In the genomic region with DNA sequence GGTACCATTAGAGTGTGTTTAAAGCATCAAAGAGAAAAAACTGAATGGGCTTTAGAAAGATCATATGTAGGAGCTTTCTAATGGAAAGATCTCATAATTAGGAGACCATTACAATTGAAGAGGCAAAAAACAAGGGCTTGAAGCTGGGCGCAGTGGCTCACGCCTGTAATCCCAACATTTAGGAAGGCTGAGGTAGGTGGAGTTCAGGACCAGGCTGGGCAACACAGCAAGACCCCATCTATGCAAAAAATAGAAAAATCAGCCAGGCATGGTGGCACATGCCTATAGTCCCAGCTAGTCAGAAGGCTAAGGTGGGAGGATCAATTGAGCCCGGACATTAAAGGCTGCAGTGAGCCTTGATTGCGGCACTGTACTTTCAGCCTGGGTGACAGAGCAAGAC, we compare ENCODE assay signal across 31 cellular contexts. TPM values are rescaled to one million over a fixed set of nuclear protein-coding genes. Genes with fewer than 3 reads are reported as not detected.
"Had no signal": no experiment of that assay in that cellular context is flagged by ENCODE, and none has a peak within 500 bp of the region (broad histone marks: within the 10 kb centered on the region; RNA-seq: fewer than 3 reads in every experiment).

No MANE protein-coding gene starts in this region.

- H3K9me3 Mint-ChIP-seq: activated CD4-positive, alpha-beta memory T cell treated with anti-CD3 and anti-CD28 coated beads for 36 hours; activated naive CD4-positive, alpha-beta T cell treated with anti-CD3 and anti-CD28 coated beads, Interleukin-2, amount 10 ng/mL, durations not matched to agents 7 days and 5 days; activated T-cell treated with anti-CD3 and anti-CD28 coated beads, Interleukin-2, amount 50 U/mL, for 24 hours; activated T-cell treated with anti-CD3 and anti-CD28 coated beads, Interleukin-2, amount 50 U/mL, for 72 hours; central memory CD8-positive, alpha-beta T cell; dendritic cell treated with granulocyte-macrophage colony-stimulating factor and Interleukin-4, amounts not matched to agents 40 ng/mL and 50 ng/mL, for 4 days; endodermal cell; T-helper 2 cell treated with Interferon-gamma antibody and Interleukin-4, amounts not matched to agents 5 μg/mL and 100 μg/mL, for 36 hours had no signal

- H3K4me3 ChIP-seq: ascending aorta, coronary artery, dorsolateral prefrontal cortex had no signal

- H3K27ac Mint-ChIP-seq: activated CD4-positive, alpha-beta memory T cell treated with anti-CD3 and anti-CD28 coated beads for 36 hours; activated CD4-positive, alpha-beta T cell treated with anti-CD3 and anti-CD28 coated beads for 36 hours; activated CD4-positive, alpha-beta T cell treated with anti-CD3 and anti-CD28 coated beads, Interleukin-2, amount 10 ng/mL, durations not matched to agents 24 days and 14 days; activated CD8-positive, alpha-beta memory T cell treated with anti-CD3 and anti-CD28 coated beads, Interleukin-2, amount 10 ng/mL, durations not matched to agents 7 days and 5 days; activated CD8-positive, alpha-beta T cell treated with anti-CD3 and anti-CD28 coated beads, Interleukin-2, amount 10 ng/mL, durations not matched to agents 7 days and 5 days; activated naive CD4-positive, alpha-beta T cell treated with anti-CD3 and anti-CD28 coated beads, Interleukin-2, amount 10 ng/mL, durations not matched to agents 7 days and 5 days; activated naive CD8-positive, alpha-beta T cell treated with anti-CD3 and anti-CD28 coated beads, Interleukin-2, amount 10 ng/mL, durations not matched to agents 7 days and 5 days; activated T-cell treated with anti-CD3 and anti-CD28 coated beads, Interleukin-2, amount 50 U/mL, for 24 hours; activated T-cell treated with anti-CD3 and anti-CD28 coated beads, Interleukin-2, amount 50 U/mL, for 72 hours; dendritic cell treated with granulocyte-macrophage colony-stimulating factor and Interleukin-4, amounts not matched to agents 40 ng/mL and 50 ng/mL, for 4 days; endodermal cell; T-helper 2 cell treated with Interferon-gamma antibody and Interleukin-4, amounts not matched to agents 5 μg/mL and 100 μg/mL, for 36 hours had no signal

- FAIRE-seq: bronchial epithelial cell, frontal cortex had no signal

- H3K4me1 Mint-ChIP-seq: activated CD8-positive, alpha-beta memory T cell treated with anti-CD3 and anti-CD28 coated beads, Interleukin-2, amount 10 ng/mL, durations not matched to agents 7 days and 5 days had no signal

- H3K9me3 ChIP-seq: ascending aorta had no signal

- H3K4me1 ChIP-seq: ascending aorta had no signal

- ATAC-seq: activated CD4-positive, alpha-beta T cell treated with anti-CD3 and anti-CD28 coated beads for 36 hours; activated CD8-positive, alpha-beta memory T cell treated with anti-CD3 and anti-CD28 coated beads, Interleukin-2, amount 10 ng/mL, durations not matched to agents 7 days and 5 days; activated CD8-positive, alpha-beta T cell treated with anti-CD3 and anti-CD28 coated beads, Interleukin-2, amount 10 ng/mL, durations not matched to agents 7 days and 5 days; activated naive CD4-positive, alpha-beta T cell treated with anti-CD3 and anti-CD28 coated beads, Interleukin-2, amount 50 U/mL, for 72 hours; activated T-cell treated with anti-CD3 and anti-CD28 coated beads, Interleukin-2, amount 50 U/mL, for 72 hours; esophagus mucosa had no signal

- DNase-seq: activated CD4-positive, alpha-beta memory T cell treated with anti-CD3 and anti-CD28 coated beads for 36 hours; activated CD4-positive, alpha-beta T cell treated with anti-CD3 and anti-CD28 coated beads for 36 hours; activated CD4-positive, alpha-beta T cell treated with anti-CD3 and anti-CD28 coated beads, Interleukin-2, amount 10 ng/mL, durations not matched to agents 24 days and 14 days; activated CD4-positive, CD25-positive, alpha-beta regulatory T cell; activated CD4-positive, CD25-positive, alpha-beta regulatory T cell treated with anti-CD3 and anti-CD28 coated beads, Interleukin-2, amount 50 U/mL, for 72 hours; activated CD8-positive, alpha-beta memory T cell treated with anti-CD3 and anti-CD28 coated beads, Interleukin-2, amount 10 ng/mL, durations not matched to agents 7 days and 5 days; activated CD8-positive, alpha-beta memory T cell treated with anti-CD3 and anti-CD28 coated beads, Interleukin-2, amount 50 U/mL, for 4 hours; activated CD8-positive, alpha-beta T cell treated with anti-CD3 and anti-CD28 coated beads, Interleukin-2, amount 10 ng/mL, durations not matched to agents 7 days and 5 days; activated gamma-delta T cell; activated naive CD4-positive, alpha-beta T cell; activated naive CD4-positive, alpha-beta T cell treated with anti-CD3 and anti-CD28 coated beads, Interleukin-2, amount 10 ng/mL, durations not matched to agents 7 days and 5 days; activated naive CD8-positive, alpha-beta T cell treated with anti-CD3 and anti-CD28 coated beads, Interleukin-2, amount 10 ng/mL, durations not matched to agents 7 days and 5 days; activated T-cell treated with anti-CD3 and anti-CD28 coated beads, Interleukin-2, amount 50 U/mL, for 24 hours; activated T-cell treated with anti-CD3 and anti-CD28 coated beads, Interleukin-2, amount 50 U/mL, for 72 hours; brain microvascular endothelial cell; dorsolateral prefrontal cortex; effector memory CD4-positive, alpha-beta T cell; endodermal cell; head of caudate nucleus; hippocampal formation; T1000; WERI-Rb-1 had no signal

- H3K4me3 Mint-ChIP-seq: activated CD4-positive, alpha-beta memory T cell treated with anti-CD3 and anti-CD28 coated beads for 36 hours; activated CD4-positive, alpha-beta T cell treated with anti-CD3 and anti-CD28 coated beads for 36 hours; activated CD4-positive, alpha-beta T cell treated with anti-CD3 and anti-CD28 coated beads, Interleukin-2, amount 10 ng/mL, durations not matched to agents 24 days and 14 days; activated CD8-positive, alpha-beta memory T cell treated with anti-CD3 and anti-CD28 coated beads, Interleukin-2, amount 10 ng/mL, durations not matched to agents 7 days and 5 days; activated CD8-positive, alpha-beta T cell treated with anti-CD3 and anti-CD28 coated beads, Interleukin-2, amount 10 ng/mL, durations not matched to agents 7 days and 5 days; activated naive CD4-positive, alpha-beta T cell treated with anti-CD3 and anti-CD28 coated beads, Interleukin-2, amount 10 ng/mL, durations not matched to agents 7 days and 5 days; activated naive CD8-positive, alpha-beta T cell treated with anti-CD3 and anti-CD28 coated beads, Interleukin-2, amount 10 ng/mL, durations not matched to agents 7 days and 5 days; activated T-cell treated with anti-CD3 and anti-CD28 coated beads, Interleukin-2, amount 50 U/mL, for 24 hours; activated T-cell treated with anti-CD3 and anti-CD28 coated beads, Interleukin-2, amount 50 U/mL, for 72 hours; central memory CD8-positive, alpha-beta T cell; dendritic cell treated with granulocyte-macrophage colony-stimulating factor and Interleukin-4, amounts not matched to agents 40 ng/mL and 50 ng/mL, for 4 days; endodermal cell; T-helper 2 cell treated with Interferon-gamma antibody and Interleukin-4, amounts not matched to agents 5 μg/mL and 100 μg/mL, for 36 hours had no signal

- H3K27me3 Mint-ChIP-seq: activated CD4-positive, alpha-beta memory T cell treated with anti-CD3 and anti-CD28 coated beads for 36 hours; activated CD4-positive, alpha-beta T cell treated with anti-CD3 and anti-CD28 coated beads for 36 hours; activated CD4-positive, alpha-beta T cell treated with anti-CD3 and anti-CD28 coated beads, Interleukin-2, amount 10 ng/mL, durations not matched to agents 24 days and 14 days; activated CD8-positive, alpha-beta memory T cell treated with anti-CD3 and anti-CD28 coated beads, Interleukin-2, amount 10 ng/mL, durations not matched to agents 7 days and 5 days; activated naive CD4-positive, alpha-beta T cell treated with anti-CD3 and anti-CD28 coated beads, Interleukin-2, amount 10 ng/mL, durations not matched to agents 7 days and 5 days; activated naive CD8-positive, alpha-beta T cell treated with anti-CD3 and anti-CD28 coated beads, Interleukin-2, amount 10 ng/mL, durations not matched to agents 7 days and 5 days; activated T-cell treated with anti-CD3 and anti-CD28 coated beads, Interleukin-2, amount 50 U/mL, for 24 hours; central memory CD8-positive, alpha-beta T cell; dendritic cell treated with granulocyte-macrophage colony-stimulating factor and Interleukin-4, amounts not matched to agents 40 ng/mL and 50 ng/mL, for 4 days had no signal

- H3K36me3 ChIP-seq: brain microvascular endothelial cell had no signal

- H3K27me3 ChIP-seq: ascending aorta, brain microvascular endothelial cell, dorsolateral prefrontal cortex had no signal

- H3K27ac ChIP-seq: ascending aorta, brain microvascular endothelial cell, coronary artery, dorsolateral prefrontal cortex, WERI-Rb-1 had no signal

RNA-seq across cellular contexts. Expression of gene KATNAL2, which starts 59.1 kb away (rescaled TPM):
- total RNA-seq: ascending aorta had no signal
